Comparison of ENCODE assay signal across 8 cellular contexts in the genomic region with DNA sequence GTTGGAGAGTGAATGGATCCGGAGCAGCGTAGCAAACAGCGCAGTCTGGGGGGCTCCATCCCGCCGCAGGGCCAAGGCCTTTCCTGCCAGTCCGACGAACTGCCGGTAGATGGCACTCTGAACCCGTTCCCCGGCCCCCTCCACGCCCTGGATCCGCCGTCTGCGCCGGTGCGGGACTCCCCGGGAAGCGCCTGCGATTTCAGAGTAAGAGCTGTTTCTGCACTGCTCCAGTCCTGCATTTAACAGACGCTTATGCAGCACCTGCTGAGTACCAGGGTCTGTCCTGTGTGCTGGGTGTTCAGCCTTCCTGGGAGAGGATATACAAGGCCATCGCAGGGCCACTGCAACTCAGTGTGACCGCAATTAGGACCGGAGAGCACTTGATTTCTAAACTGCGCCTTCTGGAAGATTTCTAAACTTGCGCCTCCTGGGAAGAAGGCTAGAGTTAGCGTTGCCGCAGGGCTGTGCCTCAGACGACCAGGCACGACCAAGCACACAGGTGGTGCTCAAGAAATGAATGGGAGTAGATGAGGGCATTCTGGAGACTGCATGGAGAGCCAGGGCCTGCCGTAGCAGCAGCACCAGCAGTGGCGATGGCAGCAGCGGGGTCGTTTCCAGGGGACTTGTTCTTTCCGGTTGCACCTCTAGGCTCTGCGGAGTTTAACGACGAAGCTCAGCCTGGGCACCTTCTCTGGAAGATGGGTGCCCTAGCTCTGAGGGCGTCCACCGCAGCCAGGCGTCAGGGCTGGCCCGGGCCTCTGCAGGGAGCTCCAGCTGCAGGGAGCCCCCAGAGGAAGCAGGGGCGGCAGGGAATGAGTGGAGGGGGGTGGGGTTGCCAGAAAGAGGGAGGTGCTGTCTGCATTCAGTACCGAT. TPM values are rescaled to one million over a fixed set of nuclear protein-coding genes. Genes with fewer than 3 reads are reported as not detected.
DNase-seq lines count a peak whose midpoint lies in the region; ATAC-seq, FAIRE-seq and TF ChIP-seq lines count a peak whose summit lies in the region.

No MANE protein-coding gene starts in this region.

- H3K36me3 ChIP-seq in BE2C (no peaks in the 10 kb centered on the region), RWPE2 (ENCODE audit: low read depth) (no peaks in the 10 kb centered on the region), osteoblast (ENCODE audit: insufficient read depth, low read length) (no peaks in the 10 kb centered on the region), testis (ENCODE audit: low read depth, missing control alignments) (no peaks in the 10 kb centered on the region)

- TF ChIP-seq CTCF in BE2C (IDR thresholded peaks at IDR 0.05; ENCODE audit: low read depth, low read length) (peak; percentile 88), RWPE2 (IDR thresholded peaks at IDR 0.05; ENCODE audit: poor library complexity, severe bottlenecking) (peak; percentile 98), osteoblast (IDR thresholded peaks at IDR 0.05; ENCODE audit: extremely low read depth, low read depth, low read length) (peak; percentile 91), testis (IDR thresholded peaks at IDR 0.05) (peak; percentile 56 to 78 (median 72))

- intact Hi-C loops in testis (cut with DNase I; ENCODE audit: low total_unique reads) = loop anchor here (5.0 kb wide), 1 partner anchor 86 kb away; no protein-coding TSS in a partner anchor

- H3K27me3 ChIP-seq in BE2C (peaks cover 54% of the 10 kb centered on the region), RWPE2 (ENCODE audit: insufficient read depth, poor library complexity, severe bottlenecking) (no peaks in the 10 kb centered on the region), osteoblast (ENCODE audit: insufficient read depth, low read length) (peaks cover 38% of the 10 kb centered on the region), testis (no peaks in the 10 kb centered on the region)

- no peaks in the 10 kb centered on the region for H3K9me3 ChIP-seq in BE2C
- no peaks in the 10 kb centered on the region for H3K9me3 ChIP-seq in RWPE2 (ENCODE audit: severe bottlenecking)
- no peaks in the 10 kb centered on the region for H3K9me3 ChIP-seq in osteoblast (ENCODE audit: low read depth, low read length)
- H3K9me3 ChIP-seq in testis = no peaks in the 10 kb centered on the region

- H3K4me2 ChIP-seq in osteoblast (ENCODE audit: insufficient read depth, low read length) = peak overlapping the region; percentile 59

- H3K27ac ChIP-seq in RWPE2 (ENCODE audit: poor library complexity, severe bottlenecking) = no peak overlapping the region
- no peak overlapping the region for H3K27ac ChIP-seq in osteoblast (ENCODE audit: low read depth, low read length)
- no peak overlapping the region for H3K27ac ChIP-seq in testis

- no peaks in the 10 kb centered on the region for H4K20me1 ChIP-seq in osteoblast (ENCODE audit: insufficient read depth, low read length)

- ATAC-seq in GM19372 (IDR thresholded peaks at IDR 0.05; ENCODE audit: low read depth, unreplicated experiment) = peak; percentile 80
- peak; percentile 91 for ATAC-seq in RWPE2 (ENCODE audit: low read depth)

- peak overlapping the region; percentile 56 for H2AFZ ChIP-seq in osteoblast (ENCODE audit: low read length)

- H3K4me3 ChIP-seq in BE2C (ENCODE audit: low read depth, low read length) (no peak overlapping the region), RWPE2 (ENCODE audit: severe bottlenecking) (no peak overlapping the region), osteoblast (ENCODE audit: insufficient read depth, low read length) (peak overlapping the region; percentile 20), testis (peak overlapping the region; percentile 29 to 31)
- no peak overlapping the region for H3K4me3 ChIP-seq in Jurkat, Clone E6-1 (ENCODE audit: low read length)

- H3K4me1 ChIP-seq in BE2C (no peaks in the 10 kb centered on the region), RWPE2 (ENCODE audit: insufficient read depth, poor library complexity, severe bottlenecking) (no peaks in the 10 kb centered on the region), osteoblast (ENCODE audit: insufficient read depth, low read length) (peaks cover 2% of the 10 kb centered on the region), testis (no peaks in the 10 kb centered on the region)

- WGBS in testis, 2 donors = 12 to 17% methylated on average over 15 to 43 of the region's 43 CpGs

- no peaks in the 10 kb centered on the region for H3K79me2 ChIP-seq in osteoblast (ENCODE audit: insufficient read depth, low read length)

- FAIRE-seq in frontal cortex (lab: Jason Lieb, UNC) = no peak

- DNase-seq in BE2C (peak; percentile 83), RWPE2 (ENCODE audit: low spot score) (peak; percentile 76), frontal cortex (ENCODE audit: low spot score in 2 of 2) (peak; percentile 44 to 83), osteoblast (ENCODE audit: insufficient read length, low spot score, missing footprints) (peak; percentile 97), testis (peak; percentile 85)
- DNase-seq in Jurkat, Clone E6-1 (ENCODE audit: low read depth, low spot score) = peak; percentile 45
- DNase-seq in activated effector memory CD4-positive, alpha-beta T cell treated with anti-CD3 and anti-CD28 coated beads, Interleukin-2, amount 50 U/mL, for 16 hours = peak; percentile 85

- no peak for TF ChIP-seq POLR2A in testis (IDR thresholded peaks at IDR 0.05)

RNA-seq across cellular contexts. Expression of gene TIFAB, which starts 14.3 kb away (rescaled TPM):
- polyA plus RNA-seq in BE2C (2012; ENCODE audit: insufficient read depth, insufficient read length, low read depth) = not detected
- polyA plus RNA-seq in Jurkat, Clone E6-1 (2012; ENCODE audit: insufficient read depth, insufficient read length) = not detected
- total RNA-seq in frontal cortex (not detected), osteoblast (not detected in 2 replicates), testis (under 1 TPM; 0.06 to 0.16 TPM)
- polyA plus RNA-seq in testis (ENCODE audit: insufficient read depth, low read depth, low replicate concordance) = 1.1 TPM

RNA-seq across cellular contexts. Expression of gene DCANP1, which starts 19.3 kb away (rescaled TPM):
- polyA plus RNA-seq in BE2C (2012; ENCODE audit: insufficient read depth, insufficient read length, low read depth) = not detected
- polyA plus RNA-seq in Jurkat, Clone E6-1 (2012; ENCODE audit: insufficient read depth, insufficient read length) = not detected
- total RNA-seq in frontal cortex = not detected
- total RNA-seq in osteoblast = not detected in 2 replicates
- total RNA-seq in testis = not detected
- polyA plus RNA-seq in testis (ENCODE audit: insufficient read depth, low read depth, low replicate concordance) = not detected

Comparison
In these comparisons a context has a peak if more than half of its experiments do, and no peak if none do; other contexts are left out.
1. DNase-seq: peak in every context shown above with its lines; median percentile 97 in osteoblast; 85 in activated effector memory CD4-positive, alpha-beta T cell treated with anti-CD3 and anti-CD28 coated beads, Interleukin-2, amount 50 U/mL, for 16 hours; 85 in testis; 83 in BE2C; 76 in RWPE2; 64 in frontal cortex; 45 in Jurkat, Clone E6-1.
2. H3K4me3 ChIP-seq: peak in osteoblast (single experiment) and testis (2 of 2); none in BE2C (single experiment), Jurkat, Clone E6-1 (single experiment) and RWPE2 (single experiment).
3. Peak in every context shown above with its lines, with median percentiles within 50 percentile points of each other: CTCF ChIP-seq.